ENCODE assay signal across 9 cellular contexts in genomic region chr12:65306603-65307501, GRCh38. TPM values are rescaled to one million over a fixed set of nuclear protein-coding genes. Genes with fewer than 3 reads are reported as not detected.
A peak's percentile ranks its signal among the peaks of the same experiment; 100 is the strongest.
DNase-seq lines count a peak whose midpoint lies in the region; ATAC-seq, FAIRE-seq and TF ChIP-seq lines count a peak whose summit lies in the region.
"Had no signal": no experiment of that assay in that cellular context is flagged by ENCODE, and none has a peak within 500 bp of the region (broad histone marks: within the 10 kb centered on the region; RNA-seq: fewer than 3 reads in every experiment).

No MANE protein-coding gene starts in this region.

- POLR2A ChIA-PET in OCI-LY7 (lab: Charles Lee) = no interaction called here
- POLR2A ChIA-PET in endothelial cell of umbilical vein (lab: Charles Lee) = no interaction called here
- POLR2A ChIA-PET in CD8-positive, alpha-beta T cell (lab: Charles Lee) = no interaction called here

- H3K27me3 ChIP-seq in H9 (ENCODE audit: insufficient read depth, low read length) (no peaks in the 10 kb centered on the region), endothelial cell of umbilical vein (ENCODE audit: control insufficient read depth in 2 of 2, insufficient read depth in 2 of 2, low read length in 2 of 2) (no peaks in the 10 kb centered on the region)
- H3K27me3 ChIP-seq in CD8-positive, alpha-beta T cell (ENCODE audit: insufficient read depth, low read length) = no peaks in the 10 kb centered on the region

- H3K4me2 ChIP-seq in H9 (ENCODE audit: insufficient read depth, insufficient read length, low read length) (no peak overlapping the region), OCI-LY7 (ENCODE audit: low read length) (no peak overlapping the region), endothelial cell of umbilical vein (ENCODE audit: insufficient read depth, low read length) (peak overlapping the region; percentile 95)

- no peak overlapping the region for H2BK20ac ChIP-seq in H9 (ENCODE audit: low read depth, low read length, poor library complexity, severe bottlenecking)

- no peaks in the 10 kb centered on the region for H4K20me1 ChIP-seq in H9 (ENCODE audit: control insufficient read depth, insufficient read depth, insufficient read length)
- H4K20me1 ChIP-seq in OCI-LY7 (ENCODE audit: insufficient read depth, low read length) = no peaks in the 10 kb centered on the region
- H4K20me1 ChIP-seq in endothelial cell of umbilical vein (replicated peaks; ENCODE audit: control insufficient read depth, extremely low read depth, insufficient read depth, low read length) = no peaks in the 10 kb centered on the region

- no peak overlapping the region for H2BK5ac ChIP-seq in H9 (ENCODE audit: insufficient read length, low read length)

- no peak overlapping the region for H4K91ac ChIP-seq in H9 (ENCODE audit: insufficient read length, low read depth, low read length)

- dilution Hi-C loops in endothelial cell of umbilical vein (cut with MboI; ENCODE audit: extremely low pct_ligation_motif_present, low sequenced_read_pairs) = no loop called here

- no peaks in the 10 kb centered on the region for H3K27me3 Mint-ChIP-seq in H9 (ENCODE audit: low read depth)
- H3K27me3 Mint-ChIP-seq in nephron (ENCODE audit: low read depth) = no peaks in the 10 kb centered on the region
- H3K27me3 Mint-ChIP-seq in CD8-positive, alpha-beta T cell (ENCODE audit: low read depth) = peaks cover 2% of the 10 kb centered on the region

- H2AFZ ChIP-seq in H9 (ENCODE audit: low read length) (no peak overlapping the region), OCI-LY7 (ENCODE audit: low read length) (no peak overlapping the region), endothelial cell of umbilical vein (ENCODE audit: low read depth, low read length) (peak overlapping the region; percentile 13)

- ATAC-seq in CD8-positive, alpha-beta T cell = no peak
- ATAC-seq in HG03039 (IDR thresholded peaks at IDR 0.05; ENCODE audit: unreplicated experiment) (no peak), HG03095 (IDR thresholded peaks at IDR 0.05; ENCODE audit: unreplicated experiment) (no peak)

- TF ChIP-seq CTCF in H9 (conservative IDR thresholded peaks at IDR 0.05) = peak; percentile 85
- TF ChIP-seq CTCF in OCI-LY7 (conservative IDR thresholded peaks at IDR 0.05; ENCODE audit: low read length) = peak; percentile 81
- peak; percentile 51 to 53 for TF ChIP-seq CTCF in endothelial cell of umbilical vein (IDR thresholded peaks at IDR 0.05; ENCODE audit: extremely low read depth in 1 of 2, insufficient read depth in 1 of 2, low read depth in 1 of 2, low read length in 2 of 2)
- TF ChIP-seq CTCF in nephron (IDR thresholded peaks at IDR 0.05; ENCODE audit: unreplicated experiment in 3 of 3) = peak; percentile 44 to 60 (median 60)
- TF ChIP-seq CTCF in CD8-positive, alpha-beta T cell (IDR thresholded peaks at IDR 0.05) = no peak

- H3K4me1 Mint-ChIP-seq in H9 = peaks cover 8 to 10% of the 10 kb centered on the region in 2 experiments
- peaks cover 20% of the 10 kb centered on the region for H3K4me1 Mint-ChIP-seq in nephron
- peaks cover 8% of the 10 kb centered on the region for H3K4me1 Mint-ChIP-seq in CD8-positive, alpha-beta T cell (ENCODE audit: low read depth)

- H4K5ac ChIP-seq in H9 (ENCODE audit: insufficient read length, low read depth, low read length) = no peak overlapping the region

- H3K4ac ChIP-seq in H9 (ENCODE audit: low read depth, low read length) = no peak overlapping the region

- no peak overlapping the region for H3T11ph ChIP-seq in H9 (ENCODE audit: low read length)

- intact Hi-C loops in OCI-LY7 (cut with micrococcal nuclease; ENCODE audit: unreplicated experiment) (no loop called here), endothelial cell of umbilical vein (cut with micrococcal nuclease) (loop anchor here (1.0 to 5.0 kb wide), 8 partner anchors 124 to 800 kb away; no protein-coding TSS in a partner anchor)
- intact Hi-C loops in CD8-positive, alpha-beta T cell (cut with DNase I, micrococcal nuclease) = loop anchor here in 1 of 2 experiments (10.0 kb wide), 1 partner anchor 778 kb away; no protein-coding TSS in a partner anchor

- CTCF ChIA-PET in OCI-LY7 (lab: Charles Lee; ENCODE audit: unreplicated experiment) (no interaction called here), endothelial cell of umbilical vein (lab: Charles Lee) (interaction anchor here (0.6 to 2.0 kb wide), 31 partner anchors 13 to 814 kb away, joined by 3 to 10 read pairs (median 3); no protein-coding TSS in a partner anchor)
- CTCF ChIA-PET in CD8-positive, alpha-beta T cell (lab: Charles Lee) = no interaction called here

- no peaks in the 10 kb centered on the region for H3K79me2 ChIP-seq in H9 (ENCODE audit: insufficient read depth, low read length)
- no peaks in the 10 kb centered on the region for H3K79me2 ChIP-seq in OCI-LY7 (ENCODE audit: insufficient read depth, low read depth, low read length)
- peaks cover 35% of the 10 kb centered on the region for H3K79me2 ChIP-seq in endothelial cell of umbilical vein (ENCODE audit: control insufficient read depth, insufficient read depth, low read length)

- H3K27ac ChIP-seq in H9 (ENCODE audit: insufficient read length, low read depth, low read length) = no peak overlapping the region
- H3K27ac ChIP-seq in OCI-LY7 (ENCODE audit: low read depth, low read length, poor library complexity, severe bottlenecking) = no peak overlapping the region
- H3K27ac ChIP-seq in endothelial cell of umbilical vein (ENCODE audit: insufficient read depth, low read depth, low read length) = peak overlapping the region; percentile 96
- H3K27ac ChIP-seq in CD8-positive, alpha-beta T cell (ENCODE audit: low read depth, low read length) = no peak overlapping the region

- H3K36me3 ChIP-seq in OCI-LY7 (ENCODE audit: insufficient read depth, low read length) = no peaks in the 10 kb centered on the region
- H3K36me3 ChIP-seq in endothelial cell of umbilical vein (ENCODE audit: control insufficient read depth in 2 of 2, extremely low read depth in 1 of 2, insufficient read depth in 2 of 2, low read length in 2 of 2) = no peaks in the 10 kb centered on the region
- H3K36me3 ChIP-seq in CD8-positive, alpha-beta T cell (ENCODE audit: insufficient read depth, low read length) = no peaks in the 10 kb centered on the region

- no peak overlapping the region for H4K8ac ChIP-seq in H9 (replicated peaks; ENCODE audit: insufficient read length, low read depth, low read length)

- H3K14ac ChIP-seq in H9 (ENCODE audit: insufficient read depth, low read length) = no peak overlapping the region

- H3K27ac Mint-ChIP-seq in H9 (no peak overlapping the region), nephron (peak overlapping the region; percentile 64 to 81 (median 78))
- no peak overlapping the region for H3K27ac Mint-ChIP-seq in CD8-positive, alpha-beta T cell

- no peak overlapping the region for H3K56ac ChIP-seq in H9 (ENCODE audit: insufficient read length, low read depth, low read length)

- TF ChIP-seq POLR2A in endothelial cell of umbilical vein (IDR thresholded peaks at IDR 0.05; ENCODE audit: low read depth, low read length) = no peak

- no CpG with 5 or more reads among the region's 8 CpGs for WGBS in H9 (ENCODE audit: extremely low coverage, insufficient read length, low lambda C conversion rate)

- no peak overlapping the region for H2BK12ac ChIP-seq in H9 (ENCODE audit: insufficient read length, low read depth, low read length)

- H3K4me1 ChIP-seq in H9 (ENCODE audit: insufficient read depth, low read length) (no peaks in the 10 kb centered on the region), OCI-LY7 (ENCODE audit: insufficient read depth, low read length, poor library complexity, severe bottlenecking) (no peaks in the 10 kb centered on the region), endothelial cell of umbilical vein (ENCODE audit: control insufficient read depth, extremely low read depth, insufficient read depth, low read length) (peaks cover 46% of the 10 kb centered on the region)
- no peaks in the 10 kb centered on the region for H3K4me1 ChIP-seq in CD8-positive, alpha-beta T cell (ENCODE audit: insufficient read depth, low read length)

- no TSS peak for BruUV-seq in OCI-LY7 (replicated peaks; lab: Mats Ljungman, UMichigan)
- BruUV-seq in endothelial cell of umbilical vein (replicated peaks; lab: Mats Ljungman, UMichigan) = TSS peak; percentile 80

- H3K9me1 ChIP-seq in endothelial cell of umbilical vein (replicated peaks; ENCODE audit: control insufficient read depth, extremely low read depth, insufficient read depth, low read length) = no peaks in the 10 kb centered on the region

- no peak overlapping the region for H3K23ac ChIP-seq in H9 (ENCODE audit: insufficient read length, low read depth, low read length)

- DNase-seq in AML-193 (lab: John Stamatoyannopoulos, UW) = peak; percentile 50 to 75
- peak; percentile 37 for DNase-seq in H9
- peak; percentile 27 for DNase-seq in OCI-LY7 (ENCODE audit: low spot score)
- DNase-seq in endothelial cell of umbilical vein (ENCODE audit: low read depth, low spot score) = peak; percentile 83
- DNase-seq in CD8-positive, alpha-beta T cell = no peak

- H3K23me2 ChIP-seq in H9 (ENCODE audit: insufficient read length, low read depth, low read length, poor library complexity, severe bottlenecking) = no peaks in the 10 kb centered on the region

- H3K18ac ChIP-seq in H9 (ENCODE audit: insufficient read length, low read depth, low read length) = no peak overlapping the region

- H3K9me3 ChIP-seq in H9 (ENCODE audit: control insufficient read depth, low read depth, low read length) (no peaks in the 10 kb centered on the region), OCI-LY7 (ENCODE audit: low read length) (no peaks in the 10 kb centered on the region), endothelial cell of umbilical vein (replicated peaks; ENCODE audit: control insufficient read depth, insufficient read depth, low read length) (no peaks in the 10 kb centered on the region)
- H3K9me3 ChIP-seq in CD8-positive, alpha-beta T cell (ENCODE audit: low read length) = no peaks in the 10 kb centered on the region

- no peak overlapping the region for H2BK120ac ChIP-seq in H9 (ENCODE audit: low read depth, low read length, poor library complexity, severe bottlenecking)

- H3K4me3 Mint-ChIP-seq in H9 (no peak overlapping the region), nephron (peak overlapping the region; percentile 32 to 58 (median 44))
- H3K4me3 Mint-ChIP-seq in CD8-positive, alpha-beta T cell = no peak overlapping the region

- H3K9me3 Mint-ChIP-seq in H9 (no peaks in the 10 kb centered on the region), nephron (no peaks in the 10 kb centered on the region)
- H3K9me3 Mint-ChIP-seq in CD8-positive, alpha-beta T cell = no peaks in the 10 kb centered on the region

- H2AK5ac ChIP-seq in H9 (ENCODE audit: insufficient read length, low read length) = no peak overlapping the region

- no peak overlapping the region for H2BK15ac ChIP-seq in H9 (ENCODE audit: low read depth, low read length)

- H3K36me3 Mint-ChIP-seq in H9 (ENCODE audit: insufficient read depth in 1 of 3, low read depth in 3 of 3) (no peaks in the 10 kb centered on the region), nephron (ENCODE audit: low read depth) (no peaks in the 10 kb centered on the region)
- no peaks in the 10 kb centered on the region for H3K36me3 Mint-ChIP-seq in CD8-positive, alpha-beta T cell

- H3K9me2 ChIP-seq in OCI-LY7 (ENCODE audit: insufficient read depth, low read length) = no peaks in the 10 kb centered on the region

- FAIRE-seq in endothelial cell of umbilical vein (lab: Jason Lieb, UNC) = peak; percentile 86
- FAIRE-seq: islet of Langerhans had no signal

- no peaks in the 10 kb centered on the region for H3K79me1 ChIP-seq in H9 (ENCODE audit: insufficient read depth, low read depth, low read length, poor library complexity, severe bottlenecking)

- H3K9ac ChIP-seq in H9 (ENCODE audit: extremely low read depth, insufficient read length, low read length) = no peak overlapping the region
- H3K9ac ChIP-seq in endothelial cell of umbilical vein (replicated peaks; ENCODE audit: extremely low read depth, insufficient read depth, low read length) = peak overlapping the region; percentile 86

- H3K4me3 ChIP-seq in OCI-LY7 (ENCODE audit: low read depth, low read length, poor library complexity, severe bottlenecking) (no peak overlapping the region), endothelial cell of umbilical vein (replicated peaks in 1 of 3; ENCODE audit: insufficient read depth in 1 of 3, low read depth in 1 of 3, low read length in 3 of 3) (peak overlapping the region in 1 of 3 experiments; percentile 44)
- H3K4me3 ChIP-seq in CD8-positive, alpha-beta T cell (ENCODE audit: low read depth, low read length) = no peak overlapping the region

RNA-seq across cellular contexts. Expression of gene MSRB3, which starts 28.4 kb away (rescaled TPM):
- total RNA-seq in H9 (2021) = 1.1 and 1.3 TPM in 2 replicates
- not detected in 2 replicates for total RNA-seq in OCI-LY7 (2014; rRNA removed; shearing (Covaris generic))
- total RNA-seq in OCI-LY7 (2022) = not detected in 2 replicates
- 59.3 and 63.7 TPM in 2 replicates for total RNA-seq in endothelial cell of umbilical vein
- polyA plus RNA-seq in endothelial cell of umbilical vein = 17.4 and 20.0 TPM in 2 replicates
- polyA plus RNA-seq in endothelial cell of umbilical vein (2011; cell fraction: cytosol; rRNA removed) = 25.0 and 28.7 TPM in 2 replicates
- 31.3 and 37.3 TPM in 2 replicates for polyA plus RNA-seq in endothelial cell of umbilical vein (2011; cell fraction: nucleus; rRNA removed)
- polyA plus RNA-seq in endothelial cell of umbilical vein (2012) = 37.8 and 47.1 TPM in 2 replicates
- 81.3 and 93.1 TPM in 2 replicates for polyA minus RNA-seq in endothelial cell of umbilical vein
- 5.6 TPM for polyA minus RNA-seq in endothelial cell of umbilical vein (2011; cell fraction: cytosol; rRNA and poly(A)+ RNA removed)
- polyA minus RNA-seq in endothelial cell of umbilical vein (2011; cell fraction: nucleus; rRNA and poly(A)+ RNA removed) = 125 and 160 TPM in 2 replicates
- total RNA-seq in CD8-positive, alpha-beta T cell = not detected

Comparison
In these comparisons a context has a peak if more than half of its experiments do, and no peak if none do; other contexts are left out.
1. DNase-seq: peak in AML-193 (2 of 2), H9 (single experiment), OCI-LY7 (single experiment) and endothelial cell of umbilical vein (single experiment); none in CD8-positive, alpha-beta T cell (0 of 7).
2. H3K27ac Mint-ChIP-seq: peak in nephron (3 of 3); none in H9 (0 of 3) and CD8-positive, alpha-beta T cell (single experiment).
3. H3K4me3 Mint-ChIP-seq: peak in nephron (3 of 3); none in H9 (0 of 2) and CD8-positive, alpha-beta T cell (single experiment).
4. RNA of gene MSRB3, which starts 28.4 kb away (total RNA-seq): 59.3 to 63.7 TPM in endothelial cell of umbilical vein; 1.1 to 1.3 TPM in H9, not detected in OCI-LY7 and not detected in CD8-positive, alpha-beta T cell; every median in the first group is over 10 times any median in the second.